Comparison of ENCODE assay signal across 12 cellular contexts in the genomic region with DNA sequence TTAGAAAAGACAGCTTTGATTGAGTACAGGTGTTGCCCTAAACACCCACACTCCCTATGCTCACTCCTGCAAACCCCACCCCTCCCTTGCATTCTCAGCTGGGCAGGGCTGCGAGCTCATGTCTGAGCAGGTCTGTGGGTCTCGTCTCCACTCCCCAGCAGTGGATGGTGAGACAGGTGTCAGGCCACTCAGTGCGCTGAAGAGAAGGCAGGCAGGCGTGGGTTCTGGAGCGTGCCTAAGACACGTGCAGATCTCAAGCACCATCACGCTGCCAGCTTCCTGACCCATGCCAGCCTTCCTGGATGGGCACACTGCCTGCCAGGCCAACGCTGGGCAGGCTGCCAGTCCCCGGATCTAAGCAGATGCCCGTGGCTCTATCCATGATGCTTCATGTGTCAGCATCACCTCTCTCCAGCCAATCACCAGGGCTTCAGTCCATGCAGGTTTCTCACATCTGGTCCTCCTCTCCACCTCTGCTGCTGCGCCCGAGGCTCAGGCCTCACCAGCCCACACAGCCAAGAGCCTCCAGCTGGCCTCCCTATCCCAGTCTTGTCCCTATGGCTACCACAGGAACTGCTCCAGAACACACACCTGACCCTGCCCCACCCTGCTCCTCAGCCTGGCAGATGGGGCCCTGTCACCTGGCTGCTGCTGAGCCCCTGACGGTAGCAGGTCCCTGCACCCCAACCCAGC. TPM values are rescaled to one million over a fixed set of nuclear protein-coding genes. Genes with fewer than 3 reads are reported as not detected.
A peak's percentile ranks its signal among the peaks of the same experiment; 100 is the strongest.
DNase-seq lines count a peak whose midpoint lies in the region; ATAC-seq and TF ChIP-seq lines count a peak whose summit lies in the region.
"Had no signal": no experiment of that assay in that cellular context is flagged by ENCODE, and none has a peak within 500 bp of the region (broad histone marks: within the 10 kb centered on the region; RNA-seq: fewer than 3 reads in every experiment).

No MANE protein-coding gene starts in this region.

- peak; percentile 68 for DNase-seq in activated CD4-positive, alpha-beta T cell treated with anti-CD3 and anti-CD28 coated beads, Interleukin-2, amount 10 ng/mL, durations not matched to agents 24 days and 14 days
- no peak for DNase-seq in activated CD4-positive, alpha-beta T cell treated with anti-CD3 and anti-CD28 coated beads, Interleukin-2, amount 50 U/mL, for 1 hour
- DNase-seq in inferior parietal cortex (ENCODE audit: extremely low spot score): peak; percentile 31
- DNase-seq in stimulated activated naive B cell treated with anti-CD40 and anti-IgM and Interleukin-4, amounts not matched to agents 10 μg/mL and 1 μg/mL and 100 μg/mL, for 72 hours: no peak
- no peak for DNase-seq in NCI-H1436 treated with DMSO at 0.1 percent for 48 hours (lab: John Stamatoyannopoulos, UW)
- no peak for DNase-seq in OCI-LY7 (ENCODE audit: low spot score)
- DNase-seq: activated effector memory CD4-positive, alpha-beta T cell treated with Interleukin-2 at 50 U/mL for 16 hours; KG1; SIG-M5 had no signal

- no peaks in the 10 kb centered on the region for H3K4me1 ChIP-seq in OCI-LY7 (ENCODE audit: insufficient read depth, low read length, poor library complexity, severe bottlenecking)
- H3K4me1 ChIP-seq: neural progenitor cell had no signal

- H3K4me2 ChIP-seq in OCI-LY7 (ENCODE audit: low read length): no peak overlapping the region
- H3K4me2 ChIP-seq: neural progenitor cell had no signal

- CTCF ChIA-PET in OCI-LY7 (lab: Charles Lee; ENCODE audit: unreplicated experiment): interaction anchor here (0.5 kb wide), 1 partner anchor 53 kb away, joined by 3 read pairs; no protein-coding TSS in a partner anchor

- H3K27ac ChIP-seq in angular gyrus (ENCODE audit: low read depth, low read length) (peak overlapping the region; percentile 1), OCI-LY7 (ENCODE audit: low read depth, low read length, poor library complexity, severe bottlenecking) (no peak overlapping the region)
- H3K27ac ChIP-seq: neural progenitor cell had no signal

- peaks cover 18% of the 10 kb centered on the region for H3K4me1 Mint-ChIP-seq in activated CD4-positive, alpha-beta T cell treated with anti-CD3 and anti-CD28 coated beads, Interleukin-2, amount 10 ng/mL, durations not matched to agents 24 days and 14 days
- H3K4me1 Mint-ChIP-seq in stimulated activated naive B cell treated with anti-CD40 and anti-IgM and Interleukin-4, amounts not matched to agents 10 μg/mL and 1 μg/mL and 100 μg/mL, for 72 hours: peaks cover 6 to 9% of the 10 kb centered on the region in 2 donors
- H3K4me1 Mint-ChIP-seq: neural progenitor cell had no signal

- H3K27ac Mint-ChIP-seq in activated CD4-positive, alpha-beta T cell treated with anti-CD3 and anti-CD28 coated beads, Interleukin-2, amount 10 ng/mL, durations not matched to agents 24 days and 14 days: peak overlapping the region; percentile 32
- peak overlapping the region; percentile 51 for H3K27ac Mint-ChIP-seq in stimulated activated naive B cell treated with anti-CD40 and anti-IgM and Interleukin-4, amounts not matched to agents 10 μg/mL and 1 μg/mL and 100 μg/mL, for 72 hours
- H3K27ac Mint-ChIP-seq: neural progenitor cell had no signal

- no peaks in the 10 kb centered on the region for H3K79me2 ChIP-seq in OCI-LY7 (ENCODE audit: insufficient read depth, low read depth, low read length)

- intact Hi-C loops in activated CD4-positive, alpha-beta T cell treated with anti-CD3 and anti-CD28 coated beads, Interleukin-2, amount 10 ng/mL, durations not matched to agents 24 days and 14 days (cut with micrococcal nuclease): no loop called here
- intact Hi-C loops in OCI-LY7 (cut with micrococcal nuclease; ENCODE audit: unreplicated experiment): no loop called here

- no TSS peak for BruUV-seq in OCI-LY7 (replicated peaks; lab: Mats Ljungman, UMichigan)

- no peak for ATAC-seq in stimulated activated naive B cell treated with anti-CD40 and anti-IgM and Interleukin-4, amounts not matched to agents 10 μg/mL and 1 μg/mL and 100 μg/mL, for 72 hours (replicated peaks)
- no peak for ATAC-seq in HG03520 (IDR thresholded peaks at IDR 0.05; ENCODE audit: unreplicated experiment)

- peaks cover 38% of the 10 kb centered on the region for H3K36me3 Mint-ChIP-seq in activated CD4-positive, alpha-beta T cell treated with anti-CD3 and anti-CD28 coated beads, Interleukin-2, amount 10 ng/mL, durations not matched to agents 24 days and 14 days (ENCODE audit: low read depth)
- peaks cover 53 to 64% of the 10 kb centered on the region in 2 donors for H3K36me3 Mint-ChIP-seq in stimulated activated naive B cell treated with anti-CD40 and anti-IgM and Interleukin-4, amounts not matched to agents 10 μg/mL and 1 μg/mL and 100 μg/mL, for 72 hours

- no peak overlapping the region for H2AFZ ChIP-seq in OCI-LY7 (ENCODE audit: low read length)
- H2AFZ ChIP-seq: neural progenitor cell had no signal

- H3K9me3 Mint-ChIP-seq in activated CD4-positive, alpha-beta T cell treated with anti-CD3 and anti-CD28 coated beads, Interleukin-2, amount 10 ng/mL, durations not matched to agents 24 days and 14 days: no peaks in the 10 kb centered on the region
- no peaks in the 10 kb centered on the region for H3K9me3 Mint-ChIP-seq in stimulated activated naive B cell treated with anti-CD40 and anti-IgM and Interleukin-4, amounts not matched to agents 10 μg/mL and 1 μg/mL and 100 μg/mL, for 72 hours
- H3K9me3 Mint-ChIP-seq: neural progenitor cell had no signal

- H3K4me3 Mint-ChIP-seq in activated CD4-positive, alpha-beta T cell treated with anti-CD3 and anti-CD28 coated beads, Interleukin-2, amount 10 ng/mL, durations not matched to agents 24 days and 14 days: no peak overlapping the region
- no peak overlapping the region for H3K4me3 Mint-ChIP-seq in stimulated activated naive B cell treated with anti-CD40 and anti-IgM and Interleukin-4, amounts not matched to agents 10 μg/mL and 1 μg/mL and 100 μg/mL, for 72 hours
- H3K4me3 Mint-ChIP-seq: neural progenitor cell had no signal

- H4K20me1 ChIP-seq in OCI-LY7 (ENCODE audit: insufficient read depth, low read length): no peaks in the 10 kb centered on the region

- peaks cover 76% of the 10 kb centered on the region for H3K36me3 ChIP-seq in OCI-LY7 (ENCODE audit: insufficient read depth, low read length)
- H3K36me3 ChIP-seq: neural progenitor cell had no signal

- no peak overlapping the region for H3K4me3 ChIP-seq in OCI-LY7 (ENCODE audit: low read depth, low read length, poor library complexity, severe bottlenecking)
- H3K4me3 ChIP-seq: neural progenitor cell had no signal

- no peak for TF ChIP-seq CTCF in OCI-LY7 (conservative IDR thresholded peaks at IDR 0.05; ENCODE audit: low read length)

- no peaks in the 10 kb centered on the region for H3K27me3 Mint-ChIP-seq in activated CD4-positive, alpha-beta T cell treated with anti-CD3 and anti-CD28 coated beads, Interleukin-2, amount 10 ng/mL, durations not matched to agents 24 days and 14 days
- no peaks in the 10 kb centered on the region for H3K27me3 Mint-ChIP-seq in stimulated activated naive B cell treated with anti-CD40 and anti-IgM and Interleukin-4, amounts not matched to agents 10 μg/mL and 1 μg/mL and 100 μg/mL, for 72 hours

- no peaks in the 10 kb centered on the region for H3K9me3 ChIP-seq in OCI-LY7 (ENCODE audit: low read length)

- POLR2A ChIA-PET in OCI-LY7 (lab: Charles Lee): no interaction called here

- no peaks in the 10 kb centered on the region for H3K9me2 ChIP-seq in OCI-LY7 (ENCODE audit: insufficient read depth, low read length)

RNA-seq across cellular contexts. Expression of a gene that starts 42.6 kb away (rescaled TPM):
- total RNA-seq in activated CD4-positive, alpha-beta T cell treated with anti-CD3 and anti-CD28 coated beads, Interleukin-2, amount 10 ng/mL, durations not matched to agents 24 days and 14 days: 36.5 and 36.6 TPM in 2 replicates
- total RNA-seq in OCI-LY7 (2014; rRNA removed; shearing (Covaris generic)): 22.4 and 28.1 TPM in 2 replicates
- 67.0 and 67.1 TPM in 2 replicates for total RNA-seq in OCI-LY7 (2022)

Comparison
In these comparisons a context has a peak if more than half of its experiments do, and no peak if none do; other contexts are left out.
1. DNase-seq: peak in activated CD4-positive, alpha-beta T cell treated with anti-CD3 and anti-CD28 coated beads, Interleukin-2, amount 10 ng/mL, durations not matched to agents 24 days and 14 days (single experiment) and inferior parietal cortex (single experiment); none in activated CD4-positive, alpha-beta T cell treated with anti-CD3 and anti-CD28 coated beads, Interleukin-2, amount 50 U/mL, for 1 hour (single experiment), stimulated activated naive B cell treated with anti-CD40 and anti-IgM and Interleukin-4, amounts not matched to agents 10 μg/mL and 1 μg/mL and 100 μg/mL, for 72 hours (single experiment), NCI-H1436 treated with DMSO at 0.1 percent for 48 hours (single experiment) and OCI-LY7 (single experiment).